1 cellular context compared by ENCODE assay signal in genomic region chr14:64409509-64409908, GRCh38.
TF ChIP-seq lines count a peak whose summit lies in the region.

No MANE protein-coding gene starts in this region.

TF ChIP-seq in GM12878, 131 proteins besides CTCF, POLR2A, EP300 and RAD21:
- TF ChIP-seq SMC3 (IDR thresholded peaks at IDR 0.05; ENCODE audit: borderline replicate concordance, low read length) (no peak), MEF2A (IDR thresholded peaks at IDR 0.05; ENCODE audit: insufficient read depth, low read depth, low read length) (0 out of 2 replicates have a peak, but pooled peaks have one; percentile 18), BCL11A (IDR thresholded peaks at IDR 0.05; ENCODE audit: low read depth, low read length) (no peak), ZNF384 (IDR thresholded peaks at IDR 0.05; ENCODE audit: borderline replicate concordance, low read depth, low read length) (0 out of 2 replicates have a peak, but pooled peaks have one; percentile 17), MTA2 (IDR thresholded peaks at IDR 0.05; ENCODE audit: low read depth) (peak; percentile 24; the same call in 1 of the 2 replicates), POLR2AphosphoS5 (IDR thresholded peaks at IDR 0.05; ENCODE audit: low read length) (no peak)
